In the genomic region with DNA sequence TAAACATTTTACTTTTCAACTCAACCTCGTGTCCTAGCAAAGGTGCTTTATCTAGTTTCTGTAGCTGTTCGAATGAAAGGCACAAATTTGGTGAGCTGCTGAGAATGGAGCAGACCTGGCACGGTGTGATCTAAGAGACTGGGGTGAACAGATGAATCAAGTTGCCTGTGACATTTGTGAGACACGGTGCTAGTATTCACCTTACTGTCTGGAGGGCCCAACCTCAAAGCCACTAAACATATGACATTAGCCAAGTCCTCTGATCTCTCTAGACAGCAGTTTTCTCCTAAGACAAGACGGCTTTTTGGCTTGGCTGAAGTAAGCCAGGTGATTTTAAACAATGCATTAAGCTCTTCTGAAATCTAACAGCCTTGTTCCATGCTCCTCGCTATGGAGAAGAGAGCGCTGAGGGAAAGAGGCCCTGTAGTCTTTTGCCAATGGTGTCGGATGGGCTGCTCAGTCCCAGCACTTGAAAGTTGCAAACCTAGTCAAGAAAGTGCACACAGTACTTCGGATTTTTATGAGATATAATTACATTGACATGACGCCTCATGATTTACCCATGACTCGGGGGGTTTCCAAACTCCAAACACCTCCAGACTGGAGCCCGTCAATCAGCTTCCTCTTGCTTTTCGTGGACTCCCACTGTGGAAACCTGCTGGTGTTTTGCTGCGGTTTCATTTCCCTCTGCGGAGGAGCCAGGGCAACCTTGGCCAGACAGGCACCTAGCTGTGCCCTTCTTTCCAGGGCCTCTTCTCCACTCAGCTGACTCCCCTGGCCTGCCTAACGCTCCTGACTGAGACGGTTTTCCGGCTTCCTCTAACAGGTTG, we compare ENCODE assay signal across 8 cellular contexts. TPM values are rescaled to one million over a fixed set of nuclear protein-coding genes. Genes with fewer than 3 reads are reported as not detected.
DNase-seq lines count a peak whose midpoint lies in the region; ATAC-seq and TF ChIP-seq lines count a peak whose summit lies in the region.

No MANE protein-coding gene starts in this region.

- H2BK15ac ChIP-seq in mesenchymal stem cell (ENCODE audit: low read depth, poor library complexity, severe bottlenecking), result peak overlapping the region; percentile 6

- intact Hi-C loops in breast epithelium (cut with DNase I; ENCODE audit: low total_unique reads), result no loop called here
- intact Hi-C loops in testis (cut with DNase I; ENCODE audit: low total_unique reads), result loop anchor here (10.0 kb wide), 1 partner anchor 114 kb away; no protein-coding TSS in a partner anchor

- no peak overlapping the region for H2BK5ac ChIP-seq in mesenchymal stem cell (ENCODE audit: low read depth, low read length, poor library complexity, severe bottlenecking)

- peak overlapping the region; percentile 1 for H4K91ac ChIP-seq in mesenchymal stem cell (ENCODE audit: low read length)

- peak overlapping the region; percentile 94 for H3K4me2 ChIP-seq in mesenchymal stem cell (ENCODE audit: low read length, poor library complexity, severe bottlenecking)

- CTCF ChIA-PET in AG04450 (lab: Charles Lee), result interaction anchor here (1.1 to 5.2 kb wide), 3 partner anchors 39 to 579 kb away, joined by 3 to 83 read pairs (median 3); no protein-coding TSS in a partner anchor

- H3K4me1 ChIP-seq in breast epithelium (peaks cover 3 to 5% of the 10 kb centered on the region in 2 donors), mesenchymal stem cell (ENCODE audit: control insufficient read depth, insufficient read depth, low read depth, low read length) (peaks cover 10% of the 10 kb centered on the region), testis (peaks cover 13% of the 10 kb centered on the region)

- TF ChIP-seq POLR2A in breast epithelium (IDR thresholded peaks at IDR 0.05) (no peak), testis (IDR thresholded peaks at IDR 0.05) (no peak)

- no peak overlapping the region for H3K14ac ChIP-seq in mesenchymal stem cell (ENCODE audit: low read length in 2 of 2)

- H3K18ac ChIP-seq in mesenchymal stem cell (ENCODE audit: low read depth in 1 of 2, low read length in 2 of 2), result peak overlapping the region in 1 of 2 experiments; percentile 37

- no peak overlapping the region for H3K23ac ChIP-seq in mesenchymal stem cell (ENCODE audit: low read length in 2 of 2)

- peak; percentile 30 for ATAC-seq in GM19324 (IDR thresholded peaks at IDR 0.05; ENCODE audit: low FRiP score, unreplicated experiment)

- H3K27me3 ChIP-seq in AG04450 (ENCODE audit: control insufficient read depth, insufficient read depth, low read length) (no peaks in the 10 kb centered on the region), breast epithelium (no peaks in the 10 kb centered on the region), mesenchymal stem cell (ENCODE audit: control insufficient read depth in 1 of 2, insufficient read depth in 1 of 2, low read length in 2 of 2) (no peaks in the 10 kb centered on the region), testis (no peaks in the 10 kb centered on the region)

- POLR2A ChIA-PET in AG04450 (lab: Yijun Ruan, JAX), result interaction anchor here (1.4 kb wide), 1 partner anchor 213 kb away, joined by 3 read pairs; a partner anchor contains a TSS

- TF ChIP-seq CTCF in AG04450 (IDR thresholded peaks at IDR 0.05; ENCODE audit: low read depth, low read length) (no peak), breast epithelium (IDR thresholded peaks at IDR 0.05) (no peak), testis (IDR thresholded peaks at IDR 0.05) (no peak)

- no peak for DNase-seq in AG04450 (ENCODE audit: low read depth, low spot score)
- DNase-seq in NOMO-1 treated with DMSO at 0.1 percent for 48 hours (lab: John Stamatoyannopoulos, UW; ENCODE audit: unreplicated experiment), result peak; percentile 48
- no peak for DNase-seq in breast epithelium (ENCODE audit: low spot score in 2 of 2)
- DNase-seq in mesenchymal stem cell, result no peak
- DNase-seq in testis, result no peak
- no peak for DNase-seq in NCI-H2081 treated with DMSO at 0.1 percent for 48 hours (lab: John Stamatoyannopoulos, UW)
- no peak for DNase-seq in cortex of kidney (lab: John Stamatoyannopoulos, UW)

- H3K27ac ChIP-seq in AG04450 (ENCODE audit: low read depth, low read length) (peak overlapping the region; percentile 77), breast epithelium (peak overlapping the region; percentile 85 to 89), mesenchymal stem cell (ENCODE audit: low read length, poor library complexity, severe bottlenecking) (peak overlapping the region; percentile 58), testis (peak overlapping the region; percentile 5 to 69)

- peak overlapping the region; percentile 96 for H3K9ac ChIP-seq in mesenchymal stem cell (ENCODE audit: low read length)

- peak overlapping the region; percentile 86 for H3K4me3 ChIP-seq in AG04450 (ENCODE audit: low read depth, low read length)
- H3K4me3 ChIP-seq in breast epithelium, result peak overlapping the region; percentile 82 to 91 (median 91)
- H3K4me3 ChIP-seq in mesenchymal stem cell (ENCODE audit: insufficient read depth in 1 of 2, low read depth in 1 of 2, low read length in 2 of 2), result peak overlapping the region; percentile 77 to 98
- H3K4me3 ChIP-seq in testis, result peak overlapping the region; percentile 61 to 79

- 68% methylated on average over 18 of the region's 18 CpGs for WGBS in mesenchymal stem cell
- WGBS in testis, 2 donors, result 30 to 35% methylated on average over 18 of the region's 18 CpGs

- peaks cover 20% of the 10 kb centered on the region for H3K79me1 ChIP-seq in mesenchymal stem cell (replicated peaks; ENCODE audit: low read length, poor library complexity, severe bottlenecking)

- no peaks in the 10 kb centered on the region for H3K9me3 ChIP-seq in AG04450 (ENCODE audit: control insufficient read depth, insufficient read depth, low read length)
- no peaks in the 10 kb centered on the region for H3K9me3 ChIP-seq in breast epithelium
- H3K9me3 ChIP-seq in mesenchymal stem cell (ENCODE audit: control insufficient read depth, low read length), result no peaks in the 10 kb centered on the region
- no peaks in the 10 kb centered on the region for H3K9me3 ChIP-seq in testis

- H2BK120ac ChIP-seq in mesenchymal stem cell (ENCODE audit: low read depth, low read length), result no peak overlapping the region

- no peaks in the 10 kb centered on the region for H3K36me3 ChIP-seq in breast epithelium
- peaks cover 7 to 8% of the 10 kb centered on the region in 2 experiments for H3K36me3 ChIP-seq in mesenchymal stem cell (ENCODE audit: control insufficient read depth in 1 of 2, insufficient read depth in 2 of 2, low read depth in 1 of 2, low read length in 2 of 2)
- no peaks in the 10 kb centered on the region for H3K36me3 ChIP-seq in testis (ENCODE audit: low read depth, missing control alignments)

- peak overlapping the region in 1 of 2 experiments; percentile 4 for H2BK12ac ChIP-seq in mesenchymal stem cell (ENCODE audit: low read length in 2 of 2)

- H2AFZ ChIP-seq in mesenchymal stem cell (ENCODE audit: low read depth, low read length), result peak overlapping the region; percentile 98

- peak overlapping the region; percentile 5 for H4K8ac ChIP-seq in mesenchymal stem cell (ENCODE audit: low read length)

- peak overlapping the region in 1 of 2 experiments; percentile 71 for H3K4ac ChIP-seq in mesenchymal stem cell (ENCODE audit: low read depth in 1 of 2, low read length in 2 of 2)

- H2AK5ac ChIP-seq in mesenchymal stem cell (ENCODE audit: low read length, severe bottlenecking), result no peak overlapping the region

RNA-seq across cellular contexts. Expression of a gene that starts 0.8 kb away (rescaled TPM):
- polyA plus RNA-seq in AG04450 (2011; rRNA removed) (16.8 and 25.4 TPM in 2 replicates), testis (ENCODE audit: insufficient read depth, low read depth, low replicate concordance) (10.1 TPM)
- polyA minus RNA-seq in AG04450 (2011; rRNA and poly(A)+ RNA removed), result 27.2 and 37.6 TPM in 2 replicates
- total RNA-seq in breast epithelium (10 to 100 TPM; 32.8 to 50.5 (median 35.6) TPM), testis (10 to 100 TPM; 16.3 to 17.6 TPM)
- polyA plus RNA-seq in mesenchymal stem cell (2013, experiment 1 of 2), result 15.8 TPM
- 15.6 TPM for polyA plus RNA-seq in mesenchymal stem cell (2013, experiment 2 of 2)

RNA-seq across cellular contexts. Expression of a gene that starts 55.4 kb away (rescaled TPM):
- polyA plus RNA-seq in AG04450 (2011; rRNA removed) (25.0 and 29.3 TPM in 2 replicates), testis (ENCODE audit: insufficient read depth, low read depth, low replicate concordance) (22.3 TPM)
- polyA minus RNA-seq in AG04450 (2011; rRNA and poly(A)+ RNA removed), result 33.1 and 35.8 TPM in 2 replicates
- total RNA-seq in breast epithelium (10 to 100 TPM; 24.3 to 28.8 (median 28.0) TPM), testis (10 to 100 TPM; 16.8 to 20.1 TPM)
- 19.5 TPM for polyA plus RNA-seq in mesenchymal stem cell (2013, experiment 1 of 2)
- polyA plus RNA-seq in mesenchymal stem cell (2013, experiment 2 of 2), result 19.9 TPM

Comparison
In these comparisons a context has a peak if more than half of its experiments do, and no peak if none do; other contexts are left out.
1. H3K27ac ChIP-seq: peak in every context shown above with its lines; median percentile 87 in breast epithelium; 77 in AG04450; 58 in mesenchymal stem cell; 37 in testis.